1 cellular context compared by ENCODE assay signal in genomic region chr17:4048218-4048617, GRCh38.
TF ChIP-seq lines count a peak whose summit lies in the region.

No MANE protein-coding gene starts in this region.

TF ChIP-seq in K562, 482 proteins besides CTCF, POLR2A, EP300 and RAD21 (continued from another document):
- no peak for TF ChIP-seq TSHZ1 (CRISPR knock-in tag; IDR thresholded peaks at IDR 0.05)
